ENCODE assay signal across 1 cellular context in genomic region chr3:66353039-66353438, GRCh38.
TF ChIP-seq lines count a peak whose summit lies in the region.

No MANE protein-coding gene starts in this region.

TF ChIP-seq in IMR-90, 13 proteins besides CTCF, POLR2A, EP300 and RAD21 (continued from another document):
- TF ChIP-seq FOS (IDR thresholded peaks at IDR 0.05; ENCODE audit: low read depth, low read length) (no peak), SMC3 (IDR thresholded peaks at IDR 0.05; ENCODE audit: low read depth, low read length) (no peak), NFE2L2 (IDR thresholded peaks at IDR 0.05; ENCODE audit: low read depth, low read length) (no peak), USF2 (IDR thresholded peaks at IDR 0.05; ENCODE audit: low read depth, low read length) (no peak), CEBPB (IDR thresholded peaks at IDR 0.05; ENCODE audit: low read depth, low read length) (no peak), RCOR1 (IDR thresholded peaks at IDR 0.05; ENCODE audit: insufficient replicate concordance, low read length) (no peak), MXI1 (IDR thresholded peaks at IDR 0.05; ENCODE audit: borderline replicate concordance, low read depth, low read length) (no peak)
